Comparison of ENCODE assay signal across 1 cellular context in the genomic region with DNA sequence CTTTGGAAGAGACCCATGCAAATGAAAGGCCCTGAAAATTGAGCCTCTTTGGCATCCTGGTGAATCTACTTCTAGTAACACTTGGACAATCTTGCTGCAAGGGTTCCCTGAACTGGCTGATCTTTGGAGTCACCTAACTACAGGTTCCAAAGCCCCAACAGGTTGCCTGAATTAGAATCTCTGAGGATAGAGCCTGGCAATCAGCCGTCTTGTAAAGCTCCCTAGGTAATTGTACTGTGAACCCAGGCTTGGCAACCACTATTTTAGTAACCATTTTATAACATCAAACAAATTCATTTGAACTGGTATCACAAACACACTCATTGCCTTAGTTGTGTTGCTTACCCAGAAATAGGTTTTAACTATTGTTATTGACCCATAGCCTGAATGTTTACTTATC.
TF ChIP-seq lines count a peak whose summit lies in the region.

No MANE protein-coding gene starts in this region.

TF ChIP-seq in liver, 16 proteins besides CTCF, POLR2A, EP300 and RAD21 (continued from another document):
- TF ChIP-seq, protein P1, sequence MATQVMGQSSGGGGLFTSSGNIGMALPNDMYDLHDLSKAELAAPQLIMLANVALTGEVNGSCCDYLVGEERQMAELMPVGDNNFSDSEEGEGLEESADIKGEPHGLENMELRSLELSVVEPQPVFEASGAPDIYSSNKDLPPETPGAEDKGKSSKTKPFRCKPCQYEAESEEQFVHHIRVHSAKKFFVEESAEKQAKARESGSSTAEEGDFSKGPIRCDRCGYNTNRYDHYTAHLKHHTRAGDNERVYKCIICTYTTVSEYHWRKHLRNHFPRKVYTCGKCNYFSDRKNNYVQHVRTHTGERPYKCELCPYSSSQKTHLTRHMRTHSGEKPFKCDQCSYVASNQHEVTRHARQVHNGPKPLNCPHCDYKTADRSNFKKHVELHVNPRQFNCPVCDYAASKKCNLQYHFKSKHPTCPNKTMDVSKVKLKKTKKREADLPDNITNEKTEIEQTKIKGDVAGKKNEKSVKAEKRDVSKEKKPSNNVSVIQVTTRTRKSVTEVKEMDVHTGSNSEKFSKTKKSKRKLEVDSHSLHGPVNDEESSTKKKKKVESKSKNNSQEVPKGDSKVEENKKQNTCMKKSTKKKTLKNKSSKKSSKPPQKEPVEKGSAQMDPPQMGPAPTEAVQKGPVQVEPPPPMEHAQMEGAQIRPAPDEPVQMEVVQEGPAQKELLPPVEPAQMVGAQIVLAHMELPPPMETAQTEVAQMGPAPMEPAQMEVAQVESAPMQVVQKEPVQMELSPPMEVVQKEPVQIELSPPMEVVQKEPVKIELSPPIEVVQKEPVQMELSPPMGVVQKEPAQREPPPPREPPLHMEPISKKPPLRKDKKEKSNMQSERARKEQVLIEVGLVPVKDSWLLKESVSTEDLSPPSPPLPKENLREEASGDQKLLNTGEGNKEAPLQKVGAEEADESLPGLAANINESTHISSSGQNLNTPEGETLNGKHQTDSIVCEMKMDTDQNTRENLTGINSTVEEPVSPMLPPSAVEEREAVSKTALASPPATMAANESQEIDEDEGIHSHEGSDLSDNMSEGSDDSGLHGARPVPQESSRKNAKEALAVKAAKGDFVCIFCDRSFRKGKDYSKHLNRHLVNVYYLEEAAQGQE (IDR thresholded peaks at IDR 0.05): no peak
TF ChIP-seq in liver: peak in this region for 5.
